8 cellular contexts compared by ENCODE assay signal in genomic region chrX:153469811-153470410, GRCh38. TPM values are rescaled to one million over a fixed set of nuclear protein-coding genes. Genes with fewer than 3 reads are reported as not detected.
A peak's percentile ranks its signal among the peaks of the same experiment; 100 is the strongest.
DNase-seq lines count a peak whose midpoint lies in the region; ATAC-seq, FAIRE-seq and TF ChIP-seq lines count a peak whose summit lies in the region.

No MANE protein-coding gene starts in this region.

- H3K4me1 ChIP-seq in PC-9 (replicated peaks; ENCODE audit: insufficient read depth) (no peaks in the 10 kb centered on the region), left lung (peaks cover 4 to 21% of the 10 kb centered on the region in 2 donors)

- H4K20me1 ChIP-seq in PC-9 (ENCODE audit: insufficient read depth) = no peaks in the 10 kb centered on the region

- TF ChIP-seq CTCF in AG09309 (IDR thresholded peaks at IDR 0.05; ENCODE audit: control insufficient read depth, insufficient read depth, low read depth, low read length, missing control alignments) = no peak
- no peak for TF ChIP-seq CTCF in PC-9 (conservative IDR thresholded peaks at IDR 0.05)
- TF ChIP-seq CTCF in bronchial epithelial cell (IDR thresholded peaks at IDR 0.05; ENCODE audit: insufficient read depth, low read length, severe bottlenecking) = no peak
- TF ChIP-seq CTCF in left lung (IDR thresholded peaks at IDR 0.05) = no peak

- H3K4me3 Mint-ChIP-seq in stimulated activated naive B cell treated with anti-CD40 and anti-IgM and Interleukin-4, amounts not matched to agents 10 μg/mL and 1 μg/mL and 100 μg/mL, for 72 hours = peak overlapping the region; percentile 82 to 85

- ATAC-seq in GM18508 (IDR thresholded peaks at IDR 0.05; ENCODE audit: insufficient read depth, unreplicated experiment) (peak; percentile 10), HG02938 (IDR thresholded peaks at IDR 0.05; ENCODE audit: unreplicated experiment) (peak; percentile 36), left lung (peak; percentile 22)
- peak; percentile 47 to 52 for ATAC-seq in stimulated activated naive B cell treated with anti-CD40 and anti-IgM and Interleukin-4, amounts not matched to agents 10 μg/mL and 1 μg/mL and 100 μg/mL, for 72 hours (replicated peaks)

- H3K27me3 Mint-ChIP-seq in stimulated activated naive B cell treated with anti-CD40 and anti-IgM and Interleukin-4, amounts not matched to agents 10 μg/mL and 1 μg/mL and 100 μg/mL, for 72 hours = no peaks in the 10 kb centered on the region

- H3K4me3 ChIP-seq in AG09309 (ENCODE audit: control insufficient read depth, low read depth, low read length) (peak overlapping the region; percentile 69), PC-9 (peak overlapping the region; percentile 84), bronchial epithelial cell (ENCODE audit: low read depth, low read length) (peak overlapping the region; percentile 64), left lung (peak overlapping the region; percentile 45 to 70)

- CTCF ChIA-PET in PC-9 (lab: Charles Lee) = interaction anchor here (0.6 to 1.0 kb wide), 3 partner anchors 9 to 38 kb away, joined by 3 to 10 read pairs (median 3); no protein-coding TSS in a partner anchor

- no peaks in the 10 kb centered on the region for H3K36me3 ChIP-seq in PC-9 (ENCODE audit: low read depth)
- H3K36me3 ChIP-seq in bronchial epithelial cell (ENCODE audit: control insufficient read depth, insufficient read depth, low read length) = peaks cover 3% of the 10 kb centered on the region
- peaks cover 0 to 7% of the 10 kb centered on the region in 2 donors for H3K36me3 ChIP-seq in left lung

- peak overlapping the region; percentile 87 for H3K4me2 ChIP-seq in PC-9

- H3K9me2 ChIP-seq in PC-9 (ENCODE audit: insufficient read depth) = no peaks in the 10 kb centered on the region

- H3K27me3 ChIP-seq in PC-9 (ENCODE audit: insufficient read depth, low read depth) = no peaks in the 10 kb centered on the region
- H3K27me3 ChIP-seq in bronchial epithelial cell (ENCODE audit: control insufficient read depth, insufficient read depth, low read length) = no peaks in the 10 kb centered on the region
- H3K27me3 ChIP-seq in left lung = peaks cover 0 to 3% of the 10 kb centered on the region in 2 donors

- peaks cover 0 to 10% of the 10 kb centered on the region in 2 donors for H3K36me3 Mint-ChIP-seq in stimulated activated naive B cell treated with anti-CD40 and anti-IgM and Interleukin-4, amounts not matched to agents 10 μg/mL and 1 μg/mL and 100 μg/mL, for 72 hours

- peaks cover 13 to 15% of the 10 kb centered on the region in 2 donors for H3K4me1 Mint-ChIP-seq in stimulated activated naive B cell treated with anti-CD40 and anti-IgM and Interleukin-4, amounts not matched to agents 10 μg/mL and 1 μg/mL and 100 μg/mL, for 72 hours

- peak overlapping the region; percentile 97 for H2AFZ ChIP-seq in PC-9

- BruUV-seq in PC-9 (replicated peaks; lab: Mats Ljungman, UMichigan) = TSS peak; percentile 46

- FAIRE-seq in bronchial epithelial cell (lab: Jason Lieb, UNC) = no peak

- no peaks in the 10 kb centered on the region for H3F3A ChIP-seq in PC-9 (ENCODE audit: insufficient read depth, low read depth)

- POLR2A ChIA-PET in PC-9 (lab: Charles Lee; ENCODE audit: unreplicated experiment) = no interaction called here

- H3K9me3 ChIP-seq in PC-9 (ENCODE audit: insufficient read depth, low read depth) = no peaks in the 10 kb centered on the region
- H3K9me3 ChIP-seq in left lung = no peaks in the 10 kb centered on the region

- DNase-seq in AG09309 (ENCODE audit: low read depth) (no peak), PC-9 (peak; percentile 35 to 40), bronchial epithelial cell (ENCODE audit: low read depth) (peak; percentile 8), left lung (no peak), NCI-H1694 treated with DMSO at 0.1 percent for 48 hours (lab: John Stamatoyannopoulos, UW) (no peak)
- peak; percentile 8 for DNase-seq in stimulated activated naive B cell treated with anti-CD40 and anti-IgM and Interleukin-4, amounts not matched to agents 10 μg/mL and 1 μg/mL and 100 μg/mL, for 72 hours

- H3K9me3 Mint-ChIP-seq in stimulated activated naive B cell treated with anti-CD40 and anti-IgM and Interleukin-4, amounts not matched to agents 10 μg/mL and 1 μg/mL and 100 μg/mL, for 72 hours = no peaks in the 10 kb centered on the region

- 0 out of 2 replicates have a peak, but pooled peaks cover 4% of the 10 kb centered on the region for H3K79me2 ChIP-seq in PC-9 (ENCODE audit: low read depth)

- intact Hi-C loops in PC-9 (cut with micrococcal nuclease; ENCODE audit: unreplicated experiment) (loop anchor here (2.0 kb wide), 1 partner anchor 37 kb away; no protein-coding TSS in a partner anchor), left lung (cut with DNase I) (no loop called here)

- peak overlapping the region; percentile 79 for H3K27ac Mint-ChIP-seq in stimulated activated naive B cell treated with anti-CD40 and anti-IgM and Interleukin-4, amounts not matched to agents 10 μg/mL and 1 μg/mL and 100 μg/mL, for 72 hours

- H3K27ac ChIP-seq in PC-9 = no peak overlapping the region
- peak overlapping the region in 1 of 2 donors; percentile 73 for H3K27ac ChIP-seq in left lung

RNA-seq across cellular contexts. Expression of gene HAUS7, which starts 0.5 kb away (rescaled TPM):
- 29.3 and 33.4 TPM in 2 replicates for total RNA-seq in PC-9 (2021)
- 7.4 and 10.9 TPM in 2 replicates for total RNA-seq in bronchial epithelial cell
- 10 to 100 TPM; 20.1 to 28.0 TPM for total RNA-seq in left lung

RNA-seq across cellular contexts. Expression of gene TREX2, which starts 24.1 kb away (rescaled TPM):
- total RNA-seq in PC-9 (2021) (2.0 and 2.3 TPM in 2 replicates), bronchial epithelial cell (2.3 and 5.5 TPM in 2 replicates), left lung (1 to 10 TPM in 1 of 2 donors, under 1 TPM in 1; 0.55 to 1.1 TPM)

RNA-seq across cellular contexts. Expression of gene BGN, which starts 24.9 kb away (rescaled TPM):
- total RNA-seq in PC-9 (2021) (0.33 and 0.70 TPM in 2 replicates), bronchial epithelial cell (0.26 TPM in 1 of 2 replicates, not detected in the other), left lung (100 to 1,000 TPM; 200 to 492 TPM)

RNA-seq across cellular contexts. Expression of gene ATP2B3, which starts 47.5 kb away (rescaled TPM):
- total RNA-seq in PC-9 (2021) (not detected in 2 replicates), bronchial epithelial cell (not detected in 2 replicates), left lung (not detected)

RNA-seq across cellular contexts. Expression of gene ZFP92, which starts 58.6 kb away (rescaled TPM):
- total RNA-seq in PC-9 (2021) (not detected in 2 replicates), bronchial epithelial cell (0.53 and 1.3 TPM in 2 replicates), left lung (1 to 10 TPM; 2.8 to 2.9 TPM)

Comparison
In these comparisons a context has a peak if more than half of its experiments do, and no peak if none do; other contexts are left out.
1. DNase-seq: peak in PC-9 (2 of 2), bronchial epithelial cell (single experiment) and stimulated activated naive B cell treated with anti-CD40 and anti-IgM and Interleukin-4, amounts not matched to agents 10 μg/mL and 1 μg/mL and 100 μg/mL, for 72 hours (single experiment); none in AG09309 (single experiment), left lung (0 of 2) and NCI-H1694 treated with DMSO at 0.1 percent for 48 hours (single experiment).
2. RNA of gene BGN, which starts 24.9 kb away (total RNA-seq): 200 to 492 TPM in left lung; 0.33 to 0.70 TPM in PC-9 and 0.26 TPM in bronchial epithelial cell; every median in the first group is over 100 times any median in the second.
3. Peak in every context shown above with its lines, with median percentiles within 50 percentile points of each other: H3K4me3 ChIP-seq and ATAC-seq.